Comparison of ENCODE assay signal across 9 cellular contexts in the genomic region with DNA sequence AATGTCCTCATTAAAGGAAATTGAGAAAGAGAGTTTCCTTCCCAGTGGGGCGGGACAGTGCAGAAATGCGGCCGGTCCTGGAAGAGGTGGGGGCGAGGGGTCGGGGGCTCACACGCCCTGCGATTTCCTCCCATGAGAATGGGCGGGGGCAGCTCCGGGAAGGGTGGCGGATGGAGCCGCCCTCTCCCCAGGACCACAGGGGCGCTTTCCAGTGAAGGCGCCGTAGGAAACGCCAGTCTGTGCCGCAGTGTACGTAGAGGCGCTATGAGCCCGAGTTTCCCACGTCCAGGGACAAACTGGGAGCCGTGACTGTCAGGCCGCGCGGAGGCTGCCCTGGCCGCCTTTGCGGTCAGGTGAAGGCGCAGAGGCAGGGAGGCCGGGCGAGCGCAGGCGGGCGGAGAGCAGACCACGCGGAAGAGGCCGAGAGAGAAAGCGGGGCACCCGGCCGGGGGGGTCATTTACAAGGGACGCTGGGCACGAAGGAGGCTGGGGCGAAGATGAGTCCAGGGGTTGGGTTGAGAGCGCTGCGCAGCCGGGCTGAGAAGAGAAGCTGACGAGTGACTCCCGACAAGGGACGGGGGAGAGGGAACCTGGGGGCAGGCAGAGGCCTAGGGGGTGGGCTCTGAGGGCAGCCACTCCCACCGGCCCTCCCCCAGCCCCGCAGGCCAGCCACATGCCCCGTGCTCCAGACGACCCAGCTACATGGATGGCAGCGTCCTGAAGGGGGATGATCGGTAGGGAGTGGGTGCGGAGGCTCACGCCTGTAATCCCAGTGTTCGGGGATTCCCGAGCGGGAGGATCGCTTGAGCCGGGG. TPM values are rescaled to one million over a fixed set of nuclear protein-coding genes. Genes with fewer than 3 reads are reported as not detected.
DNase-seq lines count a peak whose midpoint lies in the region; ATAC-seq, FAIRE-seq and TF ChIP-seq lines count a peak whose summit lies in the region.
"Had no signal": no experiment of that assay in that cellular context is flagged by ENCODE, and none has a peak within 500 bp of the region (broad histone marks: within the 10 kb centered on the region; RNA-seq: fewer than 3 reads in every experiment).

No MANE protein-coding gene starts in this region.

- H3K4me1 ChIP-seq in small intestine (ENCODE audit: control insufficient read depth in 2 of 2, insufficient read depth in 1 of 2, low read depth in 1 of 2, low read length in 1 of 2): peaks cover 0 to 2% of the 10 kb centered on the region in 2 donors
- H3K4me1 ChIP-seq in SJCRH30: peaks cover 4% of the 10 kb centered on the region; the same call in 1 of the 2 replicates

- H3K27me3 ChIP-seq in brain microvascular endothelial cell (replicated peaks): no peaks in the 10 kb centered on the region
- H3K27me3 ChIP-seq in small intestine (ENCODE audit: control insufficient read depth in 2 of 2, insufficient read depth in 2 of 2, low read length in 2 of 2): no peaks in the 10 kb centered on the region
- no peaks in the 10 kb centered on the region for H3K27me3 ChIP-seq in SJCRH30

- H3K9me3 ChIP-seq in small intestine (ENCODE audit: control insufficient read depth, low read depth) (no peaks in the 10 kb centered on the region), SJCRH30 (replicated peaks) (no peaks in the 10 kb centered on the region)

- H3K36me3 Mint-ChIP-seq in T-helper 1 cell treated with Interleukin-12 subunit alpha and Interleukin-12 subunit beta and Interleukin-4 antibody, amounts not matched to agents 30 μg/mL and 1 μg/mL, for 36 hours (ENCODE audit: low read depth): peaks cover 18% of the 10 kb centered on the region
- no peaks in the 10 kb centered on the region for H3K36me3 Mint-ChIP-seq in immature natural killer cell

- peaks cover 64% of the 10 kb centered on the region for H3K4me1 Mint-ChIP-seq in T-helper 1 cell treated with Interleukin-12 subunit alpha and Interleukin-12 subunit beta and Interleukin-4 antibody, amounts not matched to agents 30 μg/mL and 1 μg/mL, for 36 hours (ENCODE audit: low read depth)
- peaks cover 34 to 35% of the 10 kb centered on the region in 2 donors for H3K4me1 Mint-ChIP-seq in immature natural killer cell

- peaks cover 6% of the 10 kb centered on the region for H3K9me3 Mint-ChIP-seq in T-helper 1 cell treated with Interleukin-12 subunit alpha and Interleukin-12 subunit beta and Interleukin-4 antibody, amounts not matched to agents 30 μg/mL and 1 μg/mL, for 36 hours
- H3K9me3 Mint-ChIP-seq in immature natural killer cell: no peaks in the 10 kb centered on the region

- in situ Hi-C loops in brain microvascular endothelial cell (cut with HindIII; ENCODE audit: low pct_ligation_motif_present, low sequenced_read_pairs): no loop called here

- FAIRE-seq in small intestine (lab: Jason Lieb, UNC): no peak

- WGBS in small intestine, 3 donors: 2 to 10% (median 8%) methylated on average over 56 to 60 of the region's 60 CpGs

- ATAC-seq in HG03045 (IDR thresholded peaks at IDR 0.05; ENCODE audit: unreplicated experiment): peak; percentile 62

- DNase-seq in NCI-H345 (lab: John Stamatoyannopoulos, UW) (peak; percentile 23), NCI-H345 treated with DMSO at 0.1 percent for 48 hours (lab: John Stamatoyannopoulos, UW; ENCODE audit: unreplicated experiment) (no peak), brain microvascular endothelial cell (peak; percentile 15), immature natural killer cell (peak; percentile 62 to 63 (median 62)), small intestine (peak; percentile 16), SJCRH30 (no peak)

- H3K27me3 Mint-ChIP-seq in T-helper 1 cell treated with Interleukin-12 subunit alpha and Interleukin-12 subunit beta and Interleukin-4 antibody, amounts not matched to agents 30 μg/mL and 1 μg/mL, for 36 hours (ENCODE audit: low read depth): no peaks in the 10 kb centered on the region
- H3K27me3 Mint-ChIP-seq in immature natural killer cell (ENCODE audit: low read depth in 3 of 3): peaks cover 0 to 6% (median 4%) of the 10 kb centered on the region in 3 donors

- H3K36me3 ChIP-seq in brain microvascular endothelial cell (replicated peaks) (no peaks in the 10 kb centered on the region), small intestine (ENCODE audit: control insufficient read depth in 2 of 2, insufficient read depth in 2 of 2, low read length in 2 of 2) (no peaks in the 10 kb centered on the region), SJCRH30 (no peaks in the 10 kb centered on the region)

- H3K27ac ChIP-seq in brain microvascular endothelial cell (no peak overlapping the region), small intestine (ENCODE audit: low read depth in 1 of 2, low read length in 1 of 2) (peak overlapping the region in 1 of 2 donors; percentile 90), SJCRH30 (no peak overlapping the region)
- H3K27ac ChIP-seq: C4-2B had no signal

- no peak for TF ChIP-seq CTCF in brain microvascular endothelial cell (IDR thresholded peaks at IDR 0.05; ENCODE audit: low read depth, low read length, missing control alignments)

- peak overlapping the region; percentile 96 for H3K27ac Mint-ChIP-seq in T-helper 1 cell treated with Interleukin-12 subunit alpha and Interleukin-12 subunit beta and Interleukin-4 antibody, amounts not matched to agents 30 μg/mL and 1 μg/mL, for 36 hours
- peak overlapping the region; percentile 95 to 99 (median 96) for H3K27ac Mint-ChIP-seq in immature natural killer cell

- H3K4me3 ChIP-seq in brain microvascular endothelial cell (ENCODE audit: low read depth, low read length) (peak overlapping the region; percentile 53), small intestine (ENCODE audit: low read depth in 1 of 2, low read length in 2 of 2) (peak overlapping the region; percentile 40 to 42), SJCRH30 (no peak overlapping the region)

- peak overlapping the region; percentile 97 for H3K4me3 Mint-ChIP-seq in T-helper 1 cell treated with Interleukin-12 subunit alpha and Interleukin-12 subunit beta and Interleukin-4 antibody, amounts not matched to agents 30 μg/mL and 1 μg/mL, for 36 hours
- peak overlapping the region; percentile 92 to 98 (median 95) for H3K4me3 Mint-ChIP-seq in immature natural killer cell

RNA-seq across cellular contexts. Expression of gene ALOX5, which starts 45.0 kb away (rescaled TPM):
- polyA plus RNA-seq in immature natural killer cell: 1 to 10 TPM in 2 of 3 donors, under 1 TPM in 1; 0.99 to 8.0 (median 1.9) TPM
- 10 to 100 TPM in 2 of 3 donors, 1 to 10 TPM in 1; 7.4 to 14.6 (median 13.0) TPM for polyA plus RNA-seq in small intestine
- not detected in 2 replicates for total RNA-seq in SJCRH30 (2014; rRNA removed; shearing (Covaris generic))

Comparison
In these comparisons a context has a peak if more than half of its experiments do, and no peak if none do; other contexts are left out.
1. DNase-seq: peak in NCI-H345 (single experiment), brain microvascular endothelial cell (single experiment), immature natural killer cell (3 of 3) and small intestine (single experiment); none in NCI-H345 treated with DMSO at 0.1 percent for 48 hours (single experiment) and SJCRH30 (0 of 2).